Comparison of ENCODE assay signal across 19 cellular contexts in the genomic region with DNA sequence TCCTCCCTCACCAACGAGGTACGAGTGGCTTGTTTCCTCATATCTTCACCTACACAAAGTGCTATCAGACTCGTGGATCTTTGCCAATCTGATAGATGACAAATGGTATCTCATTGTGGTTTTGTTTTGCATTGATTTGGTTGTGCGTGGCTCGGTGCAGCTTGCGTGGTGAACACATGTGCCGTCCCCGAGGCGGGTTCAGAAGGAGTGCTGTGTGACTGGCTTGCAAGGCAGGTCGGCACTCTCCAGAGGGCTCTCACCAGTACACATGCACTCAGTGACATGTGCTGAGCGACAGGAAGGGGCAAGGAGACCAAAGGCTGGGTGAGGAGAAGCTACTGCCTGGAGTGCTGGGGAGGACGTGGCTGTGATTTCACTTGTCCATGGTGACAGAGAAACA.
DNase-seq lines count a peak whose midpoint lies in the region; ATAC-seq and TF ChIP-seq lines count a peak whose summit lies in the region.
"Had no signal": no experiment of that assay in that cellular context is flagged by ENCODE, and none has a peak within 500 bp of the region (broad histone marks: within the 10 kb centered on the region; RNA-seq: fewer than 3 reads in every experiment).

No MANE protein-coding gene starts in this region.

- no peak for ATAC-seq in HG02938 (IDR thresholded peaks at IDR 0.05; ENCODE audit: unreplicated experiment)
- ATAC-seq in HG03378 (IDR thresholded peaks at IDR 0.05; ENCODE audit: unreplicated experiment): no peak
- ATAC-seq: gastroesophageal sphincter had no signal

- no peak for TF ChIP-seq CTCF in OCI-LY1 (IDR thresholded peaks at IDR 0.05; ENCODE audit: low read length)

- no peak overlapping the region for H3K4me3 ChIP-seq in OCI-LY1 (ENCODE audit: low read depth, low read length, poor library complexity, severe bottlenecking)
- H3K4me3 ChIP-seq: cardiac muscle cell, gastroesophageal sphincter, left ventricle myocardium inferior, SK-N-MC had no signal

- peak overlapping the region; percentile 11; the same call in 1 of the 2 replicates for H3K4me2 ChIP-seq in OCI-LY1 (ENCODE audit: low read length)

- no peaks in the 10 kb centered on the region for H3K9me3 ChIP-seq in OCI-LY1 (ENCODE audit: low read length)
- H3K9me3 ChIP-seq: gastroesophageal sphincter, left ventricle myocardium inferior, neutrophil had no signal

- H4K20me1 ChIP-seq in OCI-LY1 (ENCODE audit: insufficient read depth, low read length): no peaks in the 10 kb centered on the region

- H3K27me3 ChIP-seq in OCI-LY1 (ENCODE audit: insufficient read depth, low read length): no peaks in the 10 kb centered on the region; the same call in 1 of the 2 replicates
- H3K27me3 ChIP-seq: gastroesophageal sphincter had no signal

- no peak overlapping the region for H3K9ac ChIP-seq in OCI-LY1 (ENCODE audit: low read length)

- H3F3A ChIP-seq in OCI-LY1 (ENCODE audit: insufficient read depth, low read length): no peaks in the 10 kb centered on the region

- peak; percentile 7 to 15 for DNase-seq in activated CD4-positive, alpha-beta T cell treated with anti-CD3 and anti-CD28 coated beads, Interleukin-2, amount 50 U/mL, for 48 hours
- DNase-seq in activated CD4-positive, alpha-beta T cell treated with anti-CD3 and anti-CD28 coated beads for 4 hours: no peak
- DNase-seq in Daoy (ENCODE audit: low read depth) (peak; percentile 35), germinal center (ENCODE audit: low spot score) (peak; percentile 10), AG08396 (ENCODE audit: low spot score) (no peak)
- DNase-seq: ACHN; activated T-cell treated with anti-CD3 and anti-CD28 coated beads, Interleukin-2, amount 50 U/mL, for 4 hours; GOT3; left ventricle myocardium inferior; NCI-H1048; NCI-H2081 treated with DMSO at 0.1 percent for 48 hours; NCI-H774 had no signal

- no peaks in the 10 kb centered on the region for H3K9me2 ChIP-seq in OCI-LY1 (ENCODE audit: low read depth, low read length)

- H3K36me3 ChIP-seq in OCI-LY1 (ENCODE audit: insufficient read depth, low read length): no peaks in the 10 kb centered on the region
- H3K36me3 ChIP-seq: cardiac muscle cell, gastroesophageal sphincter, left ventricle myocardium inferior, neutrophil had no signal

- H3K4me1 ChIP-seq in OCI-LY1 (ENCODE audit: insufficient read depth, low read length, severe bottlenecking): peaks cover 5% of the 10 kb centered on the region
- H3K4me1 ChIP-seq: left ventricle myocardium inferior had no signal

- H3K79me2 ChIP-seq in OCI-LY1 (ENCODE audit: insufficient read depth, low read length): no peaks in the 10 kb centered on the region

- no peak overlapping the region for H2AFZ ChIP-seq in OCI-LY1 (ENCODE audit: low read length)

- no peak overlapping the region for H3K27ac ChIP-seq in OCI-LY1 (ENCODE audit: low read depth, low read length, poor library complexity, severe bottlenecking)
- H3K27ac ChIP-seq: cardiac muscle cell, gastroesophageal sphincter, left ventricle myocardium inferior, neutrophil, SK-N-MC had no signal

Comparison
In these comparisons a context has a peak if more than half of its experiments do, and no peak if none do; other contexts are left out.
1. DNase-seq: peak in activated CD4-positive, alpha-beta T cell treated with anti-CD3 and anti-CD28 coated beads, Interleukin-2, amount 50 U/mL, for 48 hours (2 of 2), Daoy (single experiment) and germinal center (single experiment); none in activated CD4-positive, alpha-beta T cell treated with anti-CD3 and anti-CD28 coated beads for 4 hours (0 of 2) and AG08396 (single experiment).